Comparison of ENCODE assay signal across 10 cellular contexts in the genomic region with DNA sequence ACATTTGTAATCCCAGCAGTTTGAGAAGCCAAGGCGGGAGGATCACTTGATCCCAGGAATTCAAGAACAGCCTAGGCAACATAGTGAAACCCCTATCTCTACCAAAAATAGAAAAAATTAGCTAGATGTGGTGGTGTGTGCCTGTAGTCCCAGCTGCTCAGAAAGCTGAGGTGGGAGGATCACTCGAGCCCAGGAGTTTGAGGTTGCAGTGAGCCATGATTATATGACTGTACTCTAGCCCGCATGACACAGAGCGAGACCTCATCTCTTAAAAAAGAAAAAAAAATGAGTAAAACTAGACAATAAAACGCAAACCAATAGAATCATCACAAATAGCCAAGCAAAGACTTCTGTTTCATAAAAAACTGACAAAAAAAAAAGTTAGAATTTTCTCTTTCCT. TPM values are rescaled to one million over a fixed set of nuclear protein-coding genes. Genes with fewer than 3 reads are reported as not detected.
DNase-seq lines count a peak whose midpoint lies in the region; ATAC-seq and TF ChIP-seq lines count a peak whose summit lies in the region.
"Had no signal": no experiment of that assay in that cellular context is flagged by ENCODE, and none has a peak within 500 bp of the region (broad histone marks: within the 10 kb centered on the region; RNA-seq: fewer than 3 reads in every experiment).

No MANE protein-coding gene starts in this region.

- TF ChIP-seq POLR2A in sigmoid colon (IDR thresholded peaks at IDR 0.05) = no peak

- peaks cover 0 to 47% (median 10%) of the 10 kb centered on the region in 4 donors for H3K36me3 ChIP-seq in sigmoid colon

- WGBS in sigmoid colon, 2 donors = 87 to 91% methylated on average over 5 of the region's 5 CpGs

- H3K4me3 ChIP-seq in sigmoid colon = no peak overlapping the region

- intact Hi-C loops in sigmoid colon (cut with DNase I) = no loop called here
- intact Hi-C loops in left cardiac atrium (cut with DNase I) = no loop called here

- no peak for TF ChIP-seq CTCF in sigmoid colon (IDR thresholded peaks at IDR 0.05)

- H3K27me3 ChIP-seq in sigmoid colon = no peaks in the 10 kb centered on the region

- no peak overlapping the region for H3K27ac ChIP-seq in sigmoid colon
- H3K27ac ChIP-seq: HL-60 had no signal

- peaks cover 0 to 5% (median 2%) of the 10 kb centered on the region in 4 donors for H3K4me1 ChIP-seq in sigmoid colon

- no peaks in the 10 kb centered on the region for H3K9me3 ChIP-seq in sigmoid colon

- TF ChIP-seq EP300 in sigmoid colon (IDR thresholded peaks at IDR 0.05) = no peak

- ATAC-seq in GM18868 (IDR thresholded peaks at IDR 0.05; ENCODE audit: unreplicated experiment) (peak; percentile 85), GM21723 (IDR thresholded peaks at IDR 0.05; ENCODE audit: unreplicated experiment) (peak; percentile 86), HG03521 (IDR thresholded peaks at IDR 0.05; ENCODE audit: unreplicated experiment) (peak; percentile 62), left cardiac atrium (no peak)

- DNase-seq in stimulated activated CD4-positive, alpha-beta T cell treated with anti-CD3 and anti-CD28 coated beads, Interleukin-15, amount 100 ng/mL, for 48 hours (ENCODE audit: low read depth in 2 of 2) = peak; percentile 51 to 66
- DNase-seq in retina = no peak
- DNase-seq in sigmoid colon = no peak
- no peak for DNase-seq in left cardiac atrium
- no peak for DNase-seq in superior temporal gyrus (ENCODE audit: extremely low spot score)
- DNase-seq: naive B cell had no signal

RNA-seq across cellular contexts. Expression of a gene that starts 21.8 kb away (rescaled TPM):
- 10 to 100 TPM; 38.3 to 45.1 (median 39.4) TPM for total RNA-seq in sigmoid colon
- polyA plus RNA-seq in sigmoid colon = 10 to 100 TPM; 19.8 to 68.3 (median 24.0) TPM
- 100 to 1,000 TPM; 135 to 145 TPM for total RNA-seq in left cardiac atrium

RNA-seq across cellular contexts. Expression of a gene that starts 53.3 kb away (rescaled TPM):
- total RNA-seq in sigmoid colon (1 to 10 TPM; 1.4 to 2.9 (median 2.1) TPM), left cardiac atrium (1 to 10 TPM; 1.9 to 4.2 TPM)
- polyA plus RNA-seq in sigmoid colon = 1 to 10 TPM in 1 of 3 donors, under 1 TPM in 1, not detected in 1; 0.69 to 4.6 TPM

Comparison
In these comparisons a context has a peak if more than half of its experiments do, and no peak if none do; other contexts are left out.
1. ATAC-seq: peak in GM18868 (single experiment), GM21723 (single experiment) and HG03521 (single experiment); none in left cardiac atrium (0 of 2).
2. DNase-seq: peak in stimulated activated CD4-positive, alpha-beta T cell treated with anti-CD3 and anti-CD28 coated beads, Interleukin-15, amount 100 ng/mL, for 48 hours (2 of 2); none in retina (single experiment), sigmoid colon (single experiment), left cardiac atrium (single experiment) and superior temporal gyrus (single experiment).